ENCODE assay signal across 1 cellular context in the genomic region with DNA sequence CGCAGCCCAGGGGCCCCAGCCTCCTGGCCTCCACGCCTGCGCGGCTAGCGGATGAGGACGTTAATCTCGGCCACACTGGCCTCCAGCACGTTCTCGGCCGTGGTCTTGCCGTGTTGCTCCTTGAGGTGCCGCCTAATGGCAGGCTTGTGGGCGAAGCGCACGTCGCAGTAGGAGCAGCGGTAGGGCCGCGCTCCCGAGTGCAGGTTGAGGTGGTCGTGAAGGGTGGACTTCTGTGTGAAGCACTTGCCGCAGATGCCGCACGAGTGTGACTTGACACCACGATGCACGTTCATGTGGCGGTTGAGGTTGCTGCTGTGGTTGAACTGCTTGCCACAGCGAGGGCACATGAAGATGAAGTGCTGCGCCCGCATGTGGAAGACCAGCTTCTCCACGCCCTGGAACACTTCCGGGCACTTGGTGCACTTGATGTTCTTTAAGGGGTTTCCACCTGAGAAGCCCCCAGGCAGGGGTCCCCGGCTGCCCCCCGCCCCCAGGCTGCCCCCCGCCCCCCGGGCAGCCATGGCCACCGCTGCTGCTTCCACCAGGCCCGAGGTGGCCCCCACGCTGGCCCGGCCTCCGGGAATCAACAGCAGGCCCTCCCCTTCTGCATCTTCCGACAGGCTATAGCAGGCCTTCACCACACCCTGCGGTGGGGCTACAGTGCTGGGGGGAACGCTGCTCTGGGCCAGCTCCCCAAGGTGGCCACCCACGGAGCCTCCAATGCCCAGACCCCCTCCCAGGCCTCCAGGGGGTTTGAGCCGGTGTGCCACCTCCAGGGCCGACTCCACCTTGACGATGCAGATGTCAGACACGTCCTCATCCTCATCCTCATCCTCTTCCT.
TF ChIP-seq lines count a peak whose summit lies in the region.

No MANE protein-coding gene starts in this region.

TF ChIP-seq in IMR-90, 13 proteins besides CTCF, POLR2A, EP300 and RAD21:
- TF ChIP-seq CHD1 (IDR thresholded peaks at IDR 0.05; ENCODE audit: low read depth, low read length) (no peak), RCOR1 (IDR thresholded peaks at IDR 0.05; ENCODE audit: insufficient replicate concordance, low read length) (no peak), RFX5 (IDR thresholded peaks at IDR 0.05; ENCODE audit: low read depth, low read length) (no peak)
- TF ChIP-seq, protein P1, sequence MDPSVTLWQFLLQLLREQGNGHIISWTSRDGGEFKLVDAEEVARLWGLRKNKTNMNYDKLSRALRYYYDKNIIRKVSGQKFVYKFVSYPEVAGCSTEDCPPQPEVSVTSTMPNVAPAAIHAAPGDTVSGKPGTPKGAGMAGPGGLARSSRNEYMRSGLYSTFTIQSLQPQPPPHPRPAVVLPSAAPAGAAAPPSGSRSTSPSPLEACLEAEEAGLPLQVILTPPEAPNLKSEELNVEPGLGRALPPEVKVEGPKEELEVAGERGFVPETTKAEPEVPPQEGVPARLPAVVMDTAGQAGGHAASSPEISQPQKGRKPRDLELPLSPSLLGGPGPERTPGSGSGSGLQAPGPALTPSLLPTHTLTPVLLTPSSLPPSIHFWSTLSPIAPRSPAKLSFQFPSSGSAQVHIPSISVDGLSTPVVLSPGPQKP (IDR thresholded peaks at IDR 0.05; ENCODE audit: borderline replicate concordance, low read depth, low read length) = no peak
- TF ChIP-seq, protein P2, sequence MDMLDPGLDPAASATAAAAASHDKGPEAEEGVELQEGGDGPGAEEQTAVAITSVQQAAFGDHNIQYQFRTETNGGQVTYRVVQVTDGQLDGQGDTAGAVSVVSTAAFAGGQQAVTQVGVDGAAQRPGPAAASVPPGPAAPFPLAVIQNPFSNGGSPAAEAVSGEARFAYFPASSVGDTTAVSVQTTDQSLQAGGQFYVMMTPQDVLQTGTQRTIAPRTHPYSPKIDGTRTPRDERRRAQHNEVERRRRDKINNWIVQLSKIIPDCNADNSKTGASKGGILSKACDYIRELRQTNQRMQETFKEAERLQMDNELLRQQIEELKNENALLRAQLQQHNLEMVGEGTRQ (IDR thresholded peaks at IDR 0.05; ENCODE audit: low read depth, low read length) = no peak
